In the genomic region with DNA sequence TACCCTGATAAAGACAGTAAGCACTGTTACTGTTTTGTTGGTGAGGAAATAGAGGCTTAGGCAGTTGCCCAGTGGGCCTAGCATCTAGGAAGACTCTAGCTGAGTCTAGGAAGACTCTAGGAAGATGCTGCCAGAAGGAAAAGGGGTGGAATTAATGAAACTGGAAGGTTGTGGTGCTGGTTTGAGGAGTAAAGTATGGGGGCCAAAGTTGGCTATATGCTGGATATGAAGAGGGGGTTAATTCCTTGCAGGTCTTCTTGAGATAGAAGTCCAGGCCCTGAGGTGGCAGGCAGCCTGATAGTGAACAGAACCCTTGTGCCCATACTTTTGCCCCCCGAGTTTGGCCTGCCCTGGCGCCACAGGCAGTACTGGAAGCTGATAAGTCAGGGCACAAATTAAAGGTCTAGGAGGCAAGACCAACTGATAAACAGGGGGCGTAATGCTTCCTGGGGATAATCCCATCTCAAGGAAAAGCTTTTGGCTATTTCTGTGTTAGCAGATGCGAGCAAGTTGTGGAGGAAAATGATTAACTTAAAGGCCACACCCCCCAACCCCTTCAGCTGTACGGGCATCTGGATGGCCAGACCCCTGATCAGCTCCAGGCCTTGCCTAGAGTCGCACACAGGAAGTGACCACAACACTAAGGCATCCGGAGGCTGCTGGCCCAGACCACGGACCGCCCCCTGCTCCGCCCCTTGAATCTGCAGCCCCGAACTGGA, we compare ENCODE assay signal across 8 cellular contexts. TPM values are rescaled to one million over a fixed set of nuclear protein-coding genes. Genes with fewer than 3 reads are reported as not detected.
A peak's percentile ranks its signal among the peaks of the same experiment; 100 is the strongest.
DNase-seq lines count a peak whose midpoint lies in the region; ATAC-seq lines count a peak whose summit lies in the region.

No MANE protein-coding gene starts in this region.

- H3K4me3 ChIP-seq in aorta (ENCODE audit: low read length in 2 of 2) = peak overlapping the region; percentile 9 to 47

- H3K36me3 ChIP-seq in aorta (ENCODE audit: control insufficient read depth in 1 of 2, insufficient read depth in 2 of 2, low read length in 1 of 2) = peaks cover 3 to 21% of the 10 kb centered on the region in 2 donors

- no peak overlapping the region for H3K4me3 Mint-ChIP-seq in activated naive CD4-positive, alpha-beta T cell treated with anti-CD3 and anti-CD28 coated beads, Interleukin-2, amount 10 ng/mL, durations not matched to agents 7 days and 5 days

- DNase-seq in CD1c-positive myeloid dendritic cell (ENCODE audit: extremely low spot score) (peak; percentile 54), NOMO-1 treated with dmso at 0.1 percent for 144 hours (lab: John Stamatoyannopoulos, UW; ENCODE audit: unreplicated experiment) (peak; percentile 56), glomerular endothelial cell (ENCODE audit: extremely low read depth, low read depth, low spot score) (peak; percentile 81), non-pigmented ciliary epithelial cell (ENCODE audit: low read depth) (peak; percentile 87), aorta (peak; percentile 97 to 98)
- peak; percentile 73 for DNase-seq in activated naive CD4-positive, alpha-beta T cell treated with anti-CD3 and anti-CD28 coated beads, Interleukin-2, amount 10 ng/mL, durations not matched to agents 7 days and 5 days

- no peaks in the 10 kb centered on the region for H3K9me3 ChIP-seq in aorta (ENCODE audit: control insufficient read depth, low read length)

- H3K27me3 Mint-ChIP-seq in activated naive CD4-positive, alpha-beta T cell treated with anti-CD3 and anti-CD28 coated beads, Interleukin-2, amount 10 ng/mL, durations not matched to agents 7 days and 5 days = no peaks in the 10 kb centered on the region

- WGBS in aorta, 2 donors = 1% methylated on average over 11 of the region's 11 CpGs

- peaks cover 22% of the 10 kb centered on the region for H3K4me1 Mint-ChIP-seq in activated naive CD4-positive, alpha-beta T cell treated with anti-CD3 and anti-CD28 coated beads, Interleukin-2, amount 10 ng/mL, durations not matched to agents 7 days and 5 days

- ATAC-seq in GM18907 (IDR thresholded peaks at IDR 0.05; ENCODE audit: unreplicated experiment) (peak; percentile 53), HG03108 (IDR thresholded peaks at IDR 0.05; ENCODE audit: unreplicated experiment) (peak; percentile 59), aorta (ENCODE audit: low FRiP score) (peak; percentile 89)

- H3K27me3 ChIP-seq in aorta (ENCODE audit: control insufficient read depth in 1 of 2, insufficient read depth in 2 of 2, low read length in 1 of 2) = no peaks in the 10 kb centered on the region

- CTCF ChIA-PET in activated naive CD4-positive, alpha-beta T cell treated with anti-CD3 and anti-CD28 coated beads, Interleukin-2, amount 10 ng/mL, durations not matched to agents 7 days and 5 days (lab: Charles Lee) = interaction anchor here (1.5 to 7.2 kb wide), 3 partner anchors 12 to 76 kb away, joined by 4 to 66 read pairs (median 7); partner anchors contain the start of genes MRPL17 and TPP1

- peaks cover 7 to 12% of the 10 kb centered on the region in 2 donors for H3K4me1 ChIP-seq in aorta (ENCODE audit: control insufficient read depth in 1 of 2, insufficient read depth in 2 of 2, low read length in 2 of 2)

- no peak overlapping the region for H3K27ac Mint-ChIP-seq in activated naive CD4-positive, alpha-beta T cell treated with anti-CD3 and anti-CD28 coated beads, Interleukin-2, amount 10 ng/mL, durations not matched to agents 7 days and 5 days

- intact Hi-C loops in aorta (cut with DNase I) = loop anchor here in 1 of 2 donors (5.0 kb wide), 1 partner anchor 51 kb away; the partner anchor contains the start of gene DCHS1

- peak overlapping the region; percentile 95 to 99 for H3K27ac ChIP-seq in aorta (ENCODE audit: low read depth in 1 of 2, low read length in 2 of 2)

- H3K9me3 Mint-ChIP-seq in activated naive CD4-positive, alpha-beta T cell treated with anti-CD3 and anti-CD28 coated beads, Interleukin-2, amount 10 ng/mL, durations not matched to agents 7 days and 5 days = no peaks in the 10 kb centered on the region

- peaks cover 56% of the 10 kb centered on the region for H3K36me3 Mint-ChIP-seq in activated naive CD4-positive, alpha-beta T cell treated with anti-CD3 and anti-CD28 coated beads, Interleukin-2, amount 10 ng/mL, durations not matched to agents 7 days and 5 days

RNA-seq across cellular contexts. Expression of gene ILK, which starts 3.1 kb away (rescaled TPM):
- total RNA-seq in glomerular endothelial cell (191 and 194 TPM in 2 replicates), aorta (100 to 1,000 TPM; 336 to 562 TPM)
- polyA plus RNA-seq in aorta = 100 to 1,000 TPM; 287 to 526 TPM

RNA-seq across cellular contexts. Expression of gene RRP8, which starts 3.2 kb away (rescaled TPM):
- total RNA-seq in glomerular endothelial cell (19.2 and 19.6 TPM in 2 replicates), aorta (10 to 100 TPM; 18.8 to 22.2 TPM)
- polyA plus RNA-seq in aorta = 10 to 100 TPM in 1 of 2 donors, 1 to 10 TPM in 1; 3.4 to 37.3 TPM

RNA-seq across cellular contexts. Expression of gene TAF10, which starts 5.4 kb away (rescaled TPM):
- total RNA-seq in glomerular endothelial cell = 81.6 and 122 TPM in 2 replicates
- 100 to 1,000 TPM in 1 of 2 donors, 10 to 100 TPM in 1; 79.2 to 108 TPM for total RNA-seq in aorta
- polyA plus RNA-seq in aorta = 100 to 1,000 TPM in 1 of 2 donors, 10 to 100 TPM in 1; 55.0 to 119 TPM

RNA-seq across cellular contexts. Expression of gene TPP1, which starts 12.6 kb away (rescaled TPM):
- 221 and 241 TPM in 2 replicates for total RNA-seq in glomerular endothelial cell
- 100 to 1,000 TPM in 1 of 2 donors, 10 to 100 TPM in 1; 79.5 to 125 TPM for total RNA-seq in aorta
- polyA plus RNA-seq in aorta = 10 to 100 TPM; 26.8 to 38.0 TPM

RNA-seq across cellular contexts. Expression of gene DCHS1, which starts 49.0 kb away (rescaled TPM):
- 89.7 and 177 TPM in 2 replicates for total RNA-seq in glomerular endothelial cell
- 10 to 100 TPM; 60.8 to 64.4 TPM for total RNA-seq in aorta
- 10 to 100 TPM in 1 of 2 donors, 1 to 10 TPM in 1; 1.4 to 12.4 TPM for polyA plus RNA-seq in aorta

Comparison
In these comparisons a context has a peak if more than half of its experiments do, and no peak if none do; other contexts are left out.
1. Peak in every context shown above with its lines: DNase-seq, ATAC-seq, H3K4me3 ChIP-seq and H3K27ac ChIP-seq.